ENCODE assay signal across 14 cellular contexts in genomic region chr21:15204140-15204774, GRCh38.
"Had no signal": no experiment of that assay in that cellular context is flagged by ENCODE, and none has a peak within 500 bp of the region (broad histone marks: within the 10 kb centered on the region; RNA-seq: fewer than 3 reads in every experiment).

No MANE protein-coding gene starts in this region.

- H3K36me3 ChIP-seq: esophagus squamous epithelium, suprapubic skin had no signal

- DNase-seq: activated CD4-positive, alpha-beta T cell treated with anti-CD3 and anti-CD28 coated beads, Interleukin-2, amount 10 ng/mL, durations not matched to agents 7 days and 5 days; activated CD8-positive, alpha-beta memory T cell treated with anti-CD3 and anti-CD28 coated beads for 24 hours; activated naive CD8-positive, alpha-beta T cell treated with anti-CD3 and anti-CD28 coated beads for 36 hours; esophagus squamous epithelium; immature natural killer cell; mammary epithelial cell; naive thymus-derived CD8-positive, alpha-beta T cell; retina; small intestine; stimulated activated naive CD8-positive, alpha-beta T cell treated with anti-CD3 and anti-CD28 coated beads, Interleukin-15, Interleukin-2, amounts not matched to agents 100 U/mL and 50 U/mL, for 24 hours; T-helper 2 cell; trophoblast cell had no signal

- H3K27ac ChIP-seq: coronary artery, esophagus squamous epithelium, suprapubic skin had no signal

- H3K9me3 ChIP-seq: esophagus squamous epithelium, suprapubic skin had no signal

- ATAC-seq: naive thymus-derived CD8-positive, alpha-beta T cell; stimulated activated naive CD8-positive, alpha-beta T cell treated with anti-CD3 and anti-CD28 coated beads, Interleukin-15, Interleukin-2, amounts not matched to agents 100 U/mL and 50 U/mL, for 24 hours had no signal

- H3K4me1 ChIP-seq: suprapubic skin had no signal

- FAIRE-seq: small intestine had no signal

- H3K27me3 ChIP-seq: esophagus squamous epithelium, suprapubic skin had no signal

- H3K4me3 ChIP-seq: coronary artery, esophagus squamous epithelium, suprapubic skin had no signal
